In the genomic region with DNA sequence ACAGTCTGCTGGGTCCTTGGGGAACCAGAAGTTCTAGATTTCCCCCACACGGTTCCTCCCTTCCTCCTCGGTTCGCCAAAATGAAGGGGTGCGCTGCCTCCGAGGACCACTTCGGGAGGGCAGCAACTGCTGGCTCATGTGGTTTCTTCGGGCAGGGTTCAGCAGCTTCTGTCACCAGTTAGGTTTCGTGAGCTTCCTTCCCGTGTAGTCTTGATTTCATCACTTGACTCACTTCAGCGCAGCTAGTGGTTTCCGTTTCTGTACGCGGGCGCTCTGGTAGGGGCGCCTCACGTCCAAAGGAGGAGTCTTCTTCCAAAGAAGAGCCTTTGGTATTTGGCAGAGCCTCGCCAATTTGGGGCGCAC, we compare ENCODE assay signal across 8 cellular contexts. TPM values are rescaled to one million over a fixed set of nuclear protein-coding genes. Genes with fewer than 3 reads are reported as not detected.
DNase-seq lines count a peak whose midpoint lies in the region; ATAC-seq and TF ChIP-seq lines count a peak whose summit lies in the region.

No MANE protein-coding gene starts in this region.

- peak overlapping the region; percentile 95 for H2AFZ ChIP-seq in parathyroid adenoma

- TF ChIP-seq CTCF in parathyroid adenoma (IDR thresholded peaks at IDR 0.05) (no peak), vagina (IDR thresholded peaks at IDR 0.05) (no peak)

- H3K79me2 ChIP-seq in parathyroid adenoma = no peaks in the 10 kb centered on the region

- DNase-seq in activated CD4-positive, CD25-positive, alpha-beta regulatory T cell (lab: John Stamatoyannopoulos, UW) = peak in 3 of 4 experiments; percentile 4 to 9 (median 8)
- no peak for DNase-seq in activated CD4-positive, CD25-positive, alpha-beta regulatory T cell treated with anti-CD3 and anti-CD28 coated beads, Interleukin-2, amount 50 U/mL, for 72 hours
- DNase-seq in NCI-H748 (lab: John Stamatoyannopoulos, UW; ENCODE audit: unreplicated experiment) = peak; percentile 83
- DNase-seq in activated effector memory CD4-positive, alpha-beta T cell treated with anti-CD3 and anti-CD28 coated beads, Interleukin-2, amount 50 U/mL, for 16 hours = peak; percentile 81
- DNase-seq in Right ventricle myocardium inferior (ENCODE audit: missing footprints) = peak; percentile 70
- DNase-seq in vagina (ENCODE audit: extremely low spot score in 2 of 2) = no peak

- H3K27ac ChIP-seq in parathyroid adenoma = peak overlapping the region; percentile 76
- H3K27ac ChIP-seq in vagina = peak overlapping the region; percentile 85

- intact Hi-C loops in Right ventricle myocardium inferior (cut with DNase I) = no loop called here
- intact Hi-C loops in vagina (cut with DNase I) = no loop called here

- H3K4me1 ChIP-seq in parathyroid adenoma = no peaks in the 10 kb centered on the region
- peaks cover 11% of the 10 kb centered on the region for H3K4me1 ChIP-seq in vagina

- no peak for TF ChIP-seq POLR2A in vagina (IDR thresholded peaks at IDR 0.05)

- H3K4me2 ChIP-seq in parathyroid adenoma (ENCODE audit: low read length) = peak overlapping the region; percentile 98

- no peak overlapping the region for H3K9ac ChIP-seq in parathyroid adenoma

- no peaks in the 10 kb centered on the region for H3K36me3 ChIP-seq in parathyroid adenoma (ENCODE audit: control insufficient read depth, insufficient read depth, low read length)
- no peaks in the 10 kb centered on the region for H3K36me3 ChIP-seq in vagina

- H3K4me3 ChIP-seq in parathyroid adenoma (ENCODE audit: low read depth, low read length) = peak overlapping the region; percentile 68
- peak overlapping the region; percentile 49 to 66 for H3K4me3 ChIP-seq in vagina

- ATAC-seq in HG02973 (IDR thresholded peaks at IDR 0.05; ENCODE audit: unreplicated experiment) (peak; percentile 97), Right ventricle myocardium inferior (peak; percentile 65)

- H3K27me3 ChIP-seq in parathyroid adenoma (ENCODE audit: control insufficient read depth, insufficient read depth, low read length) (no peaks in the 10 kb centered on the region), vagina (no peaks in the 10 kb centered on the region)

- no peaks in the 10 kb centered on the region for H3K9me3 ChIP-seq in parathyroid adenoma (ENCODE audit: control insufficient read depth, low read length)
- no peaks in the 10 kb centered on the region for H3K9me3 ChIP-seq in vagina

RNA-seq across cellular contexts. Expression of gene GALNT3, which starts 0.5 kb away (rescaled TPM):
- total RNA-seq in Right ventricle myocardium inferior (not detected), vagina (7.4 TPM)

Comparison
In these comparisons a context has a peak if more than half of its experiments do, and no peak if none do; other contexts are left out.
1. DNase-seq: peak in activated CD4-positive, CD25-positive, alpha-beta regulatory T cell (3 of 4), NCI-H748 (single experiment), activated effector memory CD4-positive, alpha-beta T cell treated with anti-CD3 and anti-CD28 coated beads, Interleukin-2, amount 50 U/mL, for 16 hours (single experiment) and Right ventricle myocardium inferior (single experiment); none in activated CD4-positive, CD25-positive, alpha-beta regulatory T cell treated with anti-CD3 and anti-CD28 coated beads, Interleukin-2, amount 50 U/mL, for 72 hours (single experiment) and vagina (0 of 2).